ENCODE assay signal across 21 cellular contexts in the genomic region with DNA sequence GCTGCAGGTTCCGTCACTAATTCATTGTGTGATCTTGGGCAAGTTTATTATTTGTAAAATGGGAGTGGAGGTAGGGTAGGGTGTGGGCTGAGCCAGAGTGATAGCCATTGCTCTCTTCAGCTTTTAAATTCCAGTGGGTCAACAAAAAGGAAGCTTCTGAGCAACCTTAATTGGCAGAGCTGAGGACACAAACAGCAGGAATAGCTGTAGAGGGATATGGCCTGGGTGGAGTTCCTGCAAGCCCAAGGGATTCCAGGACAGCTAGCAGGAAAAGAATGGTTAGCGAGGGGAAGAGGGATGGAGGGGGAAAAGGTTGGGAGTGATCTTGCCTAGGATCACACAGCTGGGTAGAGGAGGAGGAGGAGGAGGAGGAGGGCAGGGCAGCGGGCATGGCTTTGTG. TPM values are rescaled to one million over a fixed set of nuclear protein-coding genes. Genes with fewer than 3 reads are reported as not detected.
"Had no signal": no experiment of that assay in that cellular context is flagged by ENCODE, and none has a peak within 500 bp of the region (broad histone marks: within the 10 kb centered on the region; RNA-seq: fewer than 3 reads in every experiment).

No MANE protein-coding gene starts in this region.

- H3K4me3 Mint-ChIP-seq: activated CD4-positive, alpha-beta T cell treated with anti-CD3 and anti-CD28 coated beads, Interleukin-2, amount 10 ng/mL, durations not matched to agents 7 days and 5 days; activated CD8-positive, alpha-beta T cell treated with anti-CD3 and anti-CD28 coated beads, Interleukin-2, amount 10 ng/mL, durations not matched to agents 7 days and 5 days; activated naive CD4-positive, alpha-beta T cell treated with anti-CD3 and anti-CD28 coated beads for 36 hours; activated T-cell treated with anti-CD3 and anti-CD28 coated beads, Interleukin-2, amount 50 U/mL, for 24 hours; endodermal cell; naive B cell; neural crest cell had no signal

- H3K36me3 ChIP-seq: brain microvascular endothelial cell, left ventricle myocardium inferior, right atrium auricular region, tibial artery had no signal

- H3K9me3 ChIP-seq: left ventricle myocardium inferior, right atrium auricular region, tibial artery had no signal

- ATAC-seq: activated CD8-positive, alpha-beta T cell treated with anti-CD3 and anti-CD28 coated beads, Interleukin-2, amount 10 ng/mL, durations not matched to agents 7 days and 5 days; stimulated activated naive CD8-positive, alpha-beta T cell treated with anti-CD3 and anti-CD28 coated beads, Interleukin-15, Interleukin-2, amounts not matched to agents 100 U/mL and 50 U/mL, for 24 hours had no signal

- H3K36me3 Mint-ChIP-seq: naive B cell had no signal

- DNase-seq: activated CD4-positive, alpha-beta T cell treated with anti-CD3 and anti-CD28 coated beads, Interleukin-2, amount 10 ng/mL, durations not matched to agents 7 days and 5 days; activated CD8-positive, alpha-beta T cell treated with anti-CD3 and anti-CD28 coated beads, Interleukin-2, amount 10 ng/mL, durations not matched to agents 7 days and 5 days; activated naive CD4-positive, alpha-beta T cell treated with anti-CD3 and anti-CD28 coated beads for 36 hours; activated T-cell treated with anti-CD3 and anti-CD28 coated beads, Interleukin-2, amount 50 U/mL, for 24 hours; brain microvascular endothelial cell; central memory CD4-positive, alpha-beta T cell; endodermal cell; left ventricle myocardium inferior; mammary epithelial cell; naive B cell; stimulated activated naive CD8-positive, alpha-beta T cell treated with anti-CD3 and anti-CD28 coated beads, Interleukin-15, Interleukin-2, amounts not matched to agents 100 U/mL and 50 U/mL, for 24 hours; substantia nigra; T-helper 9 cell; tibial artery had no signal

- H3K9me3 Mint-ChIP-seq: activated CD4-positive, alpha-beta T cell treated with anti-CD3 and anti-CD28 coated beads, Interleukin-2, amount 10 ng/mL, durations not matched to agents 7 days and 5 days; activated naive CD4-positive, alpha-beta T cell treated with anti-CD3 and anti-CD28 coated beads for 36 hours; activated T-cell treated with anti-CD3 and anti-CD28 coated beads, Interleukin-2, amount 50 U/mL, for 24 hours; endodermal cell; neural crest cell had no signal

- H3K27ac Mint-ChIP-seq: activated CD4-positive, alpha-beta T cell treated with anti-CD3 and anti-CD28 coated beads, Interleukin-2, amount 10 ng/mL, durations not matched to agents 7 days and 5 days; activated CD8-positive, alpha-beta T cell treated with anti-CD3 and anti-CD28 coated beads, Interleukin-2, amount 10 ng/mL, durations not matched to agents 7 days and 5 days; activated naive CD4-positive, alpha-beta T cell treated with anti-CD3 and anti-CD28 coated beads for 36 hours; activated T-cell treated with anti-CD3 and anti-CD28 coated beads, Interleukin-2, amount 50 U/mL, for 24 hours; endodermal cell; naive B cell; progenitor cell of endocrine pancreas had no signal

- H3K27me3 ChIP-seq: brain microvascular endothelial cell, right atrium auricular region had no signal

- H3K4me1 ChIP-seq: left ventricle myocardium inferior, right atrium auricular region, tibial artery had no signal

- H3K27ac ChIP-seq: brain microvascular endothelial cell, epithelial cell of prostate, left ventricle myocardium inferior, right atrium auricular region, skin epidermis, tibial artery had no signal

- H3K4me3 ChIP-seq: left ventricle myocardium inferior, right atrium auricular region, skin epidermis, tibial artery had no signal

- H3K4me1 Mint-ChIP-seq: naive B cell, neural crest cell had no signal

RNA-seq across cellular contexts. Expression of gene CCK, which starts 11.4 kb away (rescaled TPM):
- total RNA-seq: activated CD4-positive, alpha-beta T cell treated with anti-CD3 and anti-CD28 coated beads, Interleukin-2, amount 10 ng/mL, durations not matched to agents 7 days and 5 days; activated CD8-positive, alpha-beta T cell treated with anti-CD3 and anti-CD28 coated beads, Interleukin-2, amount 10 ng/mL, durations not matched to agents 7 days and 5 days; activated naive CD4-positive, alpha-beta T cell treated with anti-CD3 and anti-CD28 coated beads for 36 hours; left ventricle myocardium inferior; mononuclear cell; neural crest cell; right atrium auricular region; urinary bladder had no signal
- polyA plus RNA-seq: urinary bladder had no signal
